In genomic region chr2:17815466-17816184, GRCh38 we compare ENCODE assay signal across 11 cellular contexts. TPM values are rescaled to one million over a fixed set of nuclear protein-coding genes. Genes with fewer than 3 reads are reported as not detected.
DNase-seq lines count a peak whose midpoint lies in the region; ATAC-seq and TF ChIP-seq lines count a peak whose summit lies in the region.
"Had no signal": no experiment of that assay in that cellular context is flagged by ENCODE, and none has a peak within 500 bp of the region (broad histone marks: within the 10 kb centered on the region; RNA-seq: fewer than 3 reads in every experiment).

No MANE protein-coding gene starts in this region.

- H3K27me3 ChIP-seq in HCT116 (ENCODE audit: insufficient read depth, low read length) = no peaks in the 10 kb centered on the region
- no peaks in the 10 kb centered on the region for H3K27me3 ChIP-seq in spleen (replicated peaks in 1 of 7)

- H3K4me1 ChIP-seq in HCT116 (ENCODE audit: control insufficient read depth in 1 of 2, insufficient read depth in 2 of 2, low read length in 2 of 2) = peaks cover 0 to 5% of the 10 kb centered on the region in 2 experiments; a peak in 1 of 4 replicates
- peaks cover 0 to 26% (median 11%) of the 10 kb centered on the region in 6 donors for H3K4me1 ChIP-seq in spleen
- H3K4me1 ChIP-seq: lower lobe of right lung had no signal

- TF ChIP-seq CTCF in HCT116 (IDR thresholded peaks at IDR 0.05 in 2 of 3, conservative IDR thresholded peaks at IDR 0.05 in 1 of 3; ENCODE audit: borderline replicate concordance in 1 of 3, insufficient read depth in 1 of 3, low read depth in 2 of 3, low read length in 2 of 3) = no peak
- TF ChIP-seq CTCF in spleen (IDR thresholded peaks at IDR 0.05 in 8 of 11, conservative IDR thresholded peaks at IDR 0.05 in 3 of 11) = no peak

- no peak for TF ChIP-seq POLR2A in HCT116 (IDR thresholded peaks at IDR 0.05; ENCODE audit: borderline replicate concordance, extremely low read depth, insufficient read depth, insufficient read length)
- no peak for TF ChIP-seq POLR2A in spleen (IDR thresholded peaks at IDR 0.05)

- RAD21 ChIA-PET in HCT116 (lab: Charles Lee; ENCODE audit: low non-redundant PET in 1 of 2, low total read pairs in 2 of 2, uncharacterized antibody in 2 of 2, unreplicated experiment in 2 of 2) = no interaction called here

- no peaks in the 10 kb centered on the region for H3K9me2 ChIP-seq in HCT116 (ENCODE audit: insufficient read depth)

- intact Hi-C loops in HCT116 (cut with micrococcal nuclease) (no loop called here), spleen (cut with DNase I; ENCODE audit: low total_unique reads) (no loop called here)

- no peaks in the 10 kb centered on the region for H3K36me3 Mint-ChIP-seq in memory B cell

- POLR2A ChIA-PET in HCT116 (lab: Charles Lee) = no interaction called here

- H3K9me3 Mint-ChIP-seq in memory B cell = peaks cover 2% of the 10 kb centered on the region

- no peak overlapping the region for H3K9ac ChIP-seq in HCT116 (ENCODE audit: low read length)

- peaks cover 28% of the 10 kb centered on the region for H3K4me1 Mint-ChIP-seq in memory B cell

- ATAC-seq in GM18502 (IDR thresholded peaks at IDR 0.05; ENCODE audit: poor library complexity, unreplicated experiment) (peak; percentile 36), HCT116 (no peak), memory B cell (ENCODE audit: low read depth) (no peak), GM18909 (IDR thresholded peaks at IDR 0.05; ENCODE audit: poor library complexity, unreplicated experiment) (no peak)
- ATAC-seq: T-helper 17 cell had no signal

- H3K27ac ChIP-seq in HCT116 (ENCODE audit: low read depth, low read length) (no peak overlapping the region), spleen (no peak overlapping the region)
- H3K27ac ChIP-seq: lower lobe of right lung had no signal

- WGBS in spleen, 5 donors = 79 to 83% (median 82%) methylated on average over 8 of the region's 8 CpGs

- CTCF ChIA-PET in HCT116 (lab: Charles Lee) = no interaction called here

- BruUV-seq in HCT116 (replicated peaks; lab: Mats Ljungman, UMichigan) = no TSS peak

- H3K4me2 ChIP-seq in HCT116 (ENCODE audit: low read length) = no peak overlapping the region

- H3K4me3 ChIP-seq in HCT116 (replicated peaks in 1 of 2; ENCODE audit: low read depth in 1 of 2, low read length in 2 of 2) = no peak overlapping the region
- H3K4me3 ChIP-seq in spleen = no peak overlapping the region
- H3K4me3 ChIP-seq: lower lobe of right lung had no signal

- no peak for DNase-seq in HCT116 (ENCODE audit: low read depth, low spot score)
- DNase-seq in NCI-H1694 treated with DMSO at 0.1 percent for 48 hours (lab: John Stamatoyannopoulos, UW) = peak; percentile 66
- DNase-seq in memory B cell (ENCODE audit: low spot score in 2 of 2) = no peak
- no peak for DNase-seq in kidney glomerular epithelial cell (lab: John Stamatoyannopoulos, UW)
- no peak for DNase-seq in spleen
- DNase-seq in NCI-H2081 (lab: John Stamatoyannopoulos, UW) = no peak
- DNase-seq: lower lobe of right lung, T-helper 17 cell had no signal

- no peaks in the 10 kb centered on the region for H3K79me2 ChIP-seq in HCT116 (ENCODE audit: insufficient read depth, low read length)

- H3K9me3 ChIP-seq in HCT116 (ENCODE audit: control insufficient read depth in 1 of 2, insufficient read depth in 1 of 2, low read depth in 1 of 2, low read length in 2 of 2) (no peaks in the 10 kb centered on the region), spleen (no peaks in the 10 kb centered on the region)
- H3K9me3 ChIP-seq: lower lobe of right lung had no signal

- TF ChIP-seq RAD21 in HCT116 (IDR thresholded peaks at IDR 0.05; ENCODE audit: low read depth) = no peak

- H3K4me3 Mint-ChIP-seq in memory B cell = no peak overlapping the region
- H3K4me3 Mint-ChIP-seq: T-helper 17 cell had no signal

- no peaks in the 10 kb centered on the region for H3K27me3 Mint-ChIP-seq in memory B cell

- peak overlapping the region; percentile 33 for H2AFZ ChIP-seq in HCT116 (ENCODE audit: low read depth, low read length, poor library complexity, severe bottlenecking)

- H3K36me3 ChIP-seq in HCT116 (ENCODE audit: control insufficient read depth in 1 of 2, insufficient read depth in 2 of 2, low read length in 2 of 2) (no peaks in the 10 kb centered on the region), spleen (no peaks in the 10 kb centered on the region)
- H3K36me3 ChIP-seq: lower lobe of right lung had no signal

- H4K20me1 ChIP-seq in HCT116 (ENCODE audit: insufficient read depth) = no peaks in the 10 kb centered on the region

- peak overlapping the region; percentile 40 for H3K27ac Mint-ChIP-seq in memory B cell
- H3K27ac Mint-ChIP-seq: T-helper 17 cell had no signal

TF ChIP-seq in HCT116, 20 proteins besides CTCF, POLR2A, EP300 and RAD21:
- TF ChIP-seq MAX (IDR thresholded peaks at IDR 0.05) = no peak
- TF ChIP-seq ZFX (IDR thresholded peaks at IDR 0.05) = no peak
- no peak for TF ChIP-seq CBX3 (IDR thresholded peaks at IDR 0.05; ENCODE audit: low read depth)
- TF ChIP-seq ELF1 (IDR thresholded peaks at IDR 0.05; ENCODE audit: borderline replicate concordance, low read depth) = no peak
- no peak for TF ChIP-seq EZH2phosphoT487 (IDR thresholded peaks at IDR 0.05; ENCODE audit: borderline replicate concordance)
- no peak for TF ChIP-seq ATF3 (IDR thresholded peaks at IDR 0.05)
- no peak for TF ChIP-seq ZNF274 (IDR thresholded peaks at IDR 0.05; ENCODE audit: low read depth, low read length)
- TF ChIP-seq SRF (IDR thresholded peaks at IDR 0.05; ENCODE audit: low read depth) = no peak
- TF ChIP-seq YY1 (IDR thresholded peaks at IDR 0.05; ENCODE audit: extremely low read depth, insufficient replicate concordance, low read depth, low read length) = no peak
- no peak for TF ChIP-seq POLR2AphosphoS5 (IDR thresholded peaks at IDR 0.05; ENCODE audit: low read depth, low read length)
- TF ChIP-seq ZBTB33 (IDR thresholded peaks at IDR 0.05; ENCODE audit: extremely low read depth, insufficient replicate concordance, low read length) = no peak
- TF ChIP-seq EZH2 (IDR thresholded peaks at IDR 0.05) = no peak
- TF ChIP-seq JUND (IDR thresholded peaks at IDR 0.05) = no peak

RNA-seq across cellular contexts. Expression of gene MSGN1, which starts 0.6 kb away (rescaled TPM):
- total RNA-seq in HCT116 (2021; ENCODE audit: unreplicated experiment) = not detected
- polyA plus RNA-seq in HCT116 (2012) = not detected in 2 replicates
- not detected for total RNA-seq in spleen
- polyA plus RNA-seq in spleen = not detected
- total RNA-seq: lower lobe of right lung, skeletal muscle tissue, T-helper 17 cell had no signal
